Comparison of ENCODE assay signal across 23 cellular contexts in genomic region chr14:65354715-65355114, GRCh38. TPM values are rescaled to one million over a fixed set of nuclear protein-coding genes. Genes with fewer than 3 reads are reported as not detected.
DNase-seq lines count a peak whose midpoint lies in the region; ATAC-seq, FAIRE-seq and TF ChIP-seq lines count a peak whose summit lies in the region.
"Had no signal": no experiment of that assay in that cellular context is flagged by ENCODE, and none has a peak within 500 bp of the region (broad histone marks: within the 10 kb centered on the region; RNA-seq: fewer than 3 reads in every experiment).

No MANE protein-coding gene starts in this region.

- H3K4me1 ChIP-seq in hepatocyte (ENCODE audit: insufficient read depth) (peaks cover 7% of the 10 kb centered on the region), psoas muscle (peaks cover 36% of the 10 kb centered on the region)
- H3K4me1 ChIP-seq: ascending aorta, colonic mucosa had no signal

- H3K27ac ChIP-seq in VCaP (peak overlapping the region; percentile 23; the same call in 1 of the 2 replicates), hepatocyte (peak overlapping the region; percentile 70), psoas muscle (peak overlapping the region; percentile 66)
- H3K27ac ChIP-seq: ascending aorta, colonic mucosa, HL-60, SK-N-MC had no signal

- H3K27me3 ChIP-seq in hepatocyte = no peaks in the 10 kb centered on the region
- no peaks in the 10 kb centered on the region for H3K27me3 ChIP-seq in psoas muscle (ENCODE audit: insufficient read depth in 3 of 3, low read length in 2 of 3)
- H3K27me3 ChIP-seq: ascending aorta, colonic mucosa had no signal

- FAIRE-seq in HTR-8/SVneo (lab: Jason Lieb, UNC) = peak; percentile 74
- FAIRE-seq: endometrium had no signal

- H3K79me2 ChIP-seq in hepatocyte = no peaks in the 10 kb centered on the region

- H3K36me3 ChIP-seq in hepatocyte (replicated peaks; ENCODE audit: insufficient read depth, low read depth) (no peaks in the 10 kb centered on the region), psoas muscle (ENCODE audit: insufficient read depth in 1 of 2, low read depth in 1 of 2) (no peaks in the 10 kb centered on the region)
- H3K36me3 ChIP-seq: ascending aorta, colonic mucosa had no signal

- H3K4me3 ChIP-seq in hepatocyte (no peak overlapping the region), psoas muscle (no peak overlapping the region)
- H3K4me3 ChIP-seq: ascending aorta, colonic mucosa, SK-N-MC had no signal

- H3K4me2 ChIP-seq in hepatocyte = no peak overlapping the region

- 79% methylated on average over 4 of the region's 4 CpGs for WGBS in hepatocyte (ENCODE audit: low lambda C conversion rate, missing lambda C conversion rate)
- 31 to 55% (median 33%) methylated on average over 4 of the region's 4 CpGs for WGBS in psoas muscle, 3 donors

- H2AFZ ChIP-seq in hepatocyte = no peak overlapping the region

- H3K9me3 ChIP-seq in hepatocyte (ENCODE audit: low read depth) (no peaks in the 10 kb centered on the region), psoas muscle (no peaks in the 10 kb centered on the region)
- H3K9me3 ChIP-seq: ascending aorta, Caco-2, colonic mucosa had no signal

- TF ChIP-seq CTCF in VCaP (conservative IDR thresholded peaks at IDR 0.05) = no peak
- no peak for TF ChIP-seq CTCF in hepatocyte (IDR thresholded peaks at IDR 0.05; ENCODE audit: poor library complexity)
- no peak for TF ChIP-seq CTCF in psoas muscle (IDR thresholded peaks at IDR 0.05)

- intact Hi-C loops in psoas muscle (cut with DNase I) = no loop called here

- ATAC-seq in psoas muscle = peak in 2 of 4 donors; percentile 9 to 34
- ATAC-seq in HG02970 (IDR thresholded peaks at IDR 0.05; ENCODE audit: low FRiP score, unreplicated experiment) = no peak
- ATAC-seq: activated CD4-positive, alpha-beta T cell treated with anti-CD3 and anti-CD28 coated beads for 36 hours had no signal

- H4K20me1 ChIP-seq in hepatocyte (ENCODE audit: insufficient read depth, poor library complexity, severe bottlenecking) = no peaks in the 10 kb centered on the region

- no peaks in the 10 kb centered on the region for H3K9me2 ChIP-seq in hepatocyte (replicated peaks; ENCODE audit: insufficient read depth)

- no peak for DNase-seq in HTR-8/SVneo (ENCODE audit: insufficient read length, low spot score)
- peak; percentile 44 for DNase-seq in hepatocyte (ENCODE audit: low spot score)
- DNase-seq in psoas muscle = no peak
- DNase-seq in GM19238 (ENCODE audit: insufficient read length, low spot score) = no peak
- DNase-seq in pons (ENCODE audit: low spot score) = no peak
- DNase-seq: activated CD4-positive, alpha-beta T cell treated with anti-CD3 and anti-CD28 coated beads for 36 hours; activated CD8-positive, alpha-beta memory T cell treated with anti-CD3 and anti-CD28 coated beads, Interleukin-2, amount 50 U/mL, for 4 hours; activated naive CD4-positive, alpha-beta T cell treated with Interleukin-2 at 50 U/mL for 16 hours; AML-193; Caco-2; colonic mucosa; HCEC 1CT; KBM-7; kidney glomerular epithelial cell; NCI-H1092; NCI-H524 treated with DMSO at 0.1 percent for 48 hours; stimulated activated CD4-positive, alpha-beta T cell treated with anti-CD3 and anti-CD28 coated beads, Interleukin-4, amount 100 ng/mL, for 1 hour had no signal

RNA-seq across cellular contexts. Expression of gene FUT8, which starts 57.8 kb away (rescaled TPM):
- total RNA-seq in hepatocyte (62.2 and 67.5 TPM in 2 replicates), psoas muscle (1 to 10 TPM; 4.1 to 8.6 (median 6.7) TPM)
- polyA plus RNA-seq in hepatocyte (24.4 and 26.6 TPM in 2 replicates), psoas muscle (1 to 10 TPM; 3.2 to 7.4 (median 3.4) TPM)
